Comparison of ENCODE assay signal across 6 cellular contexts in the genomic region with DNA sequence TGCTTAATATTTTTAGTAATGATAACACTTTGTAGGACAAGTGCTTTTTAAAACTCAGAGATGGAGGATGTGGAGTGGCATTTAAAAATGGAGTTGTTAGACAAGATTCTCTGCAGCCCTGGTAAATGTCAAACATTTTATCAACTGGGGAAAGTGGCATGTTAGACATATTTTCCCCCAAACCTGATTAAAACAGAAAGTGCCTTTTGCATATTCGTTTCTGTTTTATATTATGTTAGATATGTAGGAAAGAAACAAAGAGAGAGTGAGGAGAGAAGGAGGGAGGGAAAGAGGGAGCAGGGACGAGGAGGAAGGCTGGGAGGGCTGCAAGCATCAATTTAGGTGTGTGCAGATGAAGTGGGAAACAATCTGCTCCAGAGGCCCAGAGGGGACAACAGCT.
"Had no signal": no experiment of that assay in that cellular context is flagged by ENCODE, and none has a peak within 500 bp of the region (broad histone marks: within the 10 kb centered on the region; RNA-seq: fewer than 3 reads in every experiment).

No MANE protein-coding gene starts in this region.

- H3K4me3 Mint-ChIP-seq: GM23338, H9 had no signal

- DNase-seq: H9, HCEC 1CT, IMR-90, KG1 had no signal

- ATAC-seq: GM23338, K562 had no signal

- H3K27ac Mint-ChIP-seq: GM23338 had no signal
